ENCODE assay signal across 14 cellular contexts in the genomic region with DNA sequence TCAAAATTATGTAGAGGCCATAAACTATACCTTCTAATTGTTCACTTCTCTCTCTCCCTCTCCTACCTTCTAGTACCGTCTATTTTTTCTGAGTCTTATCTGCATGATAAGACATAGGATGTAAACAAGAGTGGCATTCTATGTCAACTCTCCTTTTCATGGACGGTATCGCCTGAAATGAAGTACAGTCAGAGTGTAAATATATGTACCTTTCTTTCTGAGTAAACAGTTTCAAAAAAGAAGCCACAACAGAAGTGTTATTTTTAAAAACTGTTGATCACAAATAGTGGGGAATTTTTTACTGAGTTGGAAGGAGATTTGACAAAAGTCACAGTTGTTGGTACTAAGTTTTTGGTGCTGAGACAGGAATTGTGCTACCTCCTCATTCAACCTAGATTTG.
A peak's percentile ranks its signal among the peaks of the same experiment; 100 is the strongest.
DNase-seq lines count a peak whose midpoint lies in the region; ATAC-seq lines count a peak whose summit lies in the region.
"Had no signal": no experiment of that assay in that cellular context is flagged by ENCODE, and none has a peak within 500 bp of the region (broad histone marks: within the 10 kb centered on the region; RNA-seq: fewer than 3 reads in every experiment).

No MANE protein-coding gene starts in this region.

- intact Hi-C loops in left colon (cut with DNase I, micrococcal nuclease): loop anchor here in 1 of 2 donors (10.0 kb wide), 1 partner anchor 586 kb away; no protein-coding TSS in a partner anchor

- no peak overlapping the region for H3K9ac ChIP-seq in mesendoderm (ENCODE audit: low read length)

- no peak overlapping the region for H3K4ac ChIP-seq in mesendoderm (ENCODE audit: low read depth, low read length)

- H3K27me3 ChIP-seq in ACC112 (ENCODE audit: insufficient read depth, low read length) (no peaks in the 10 kb centered on the region), mesendoderm (ENCODE audit: insufficient read depth, low read length, poor library complexity) (no peaks in the 10 kb centered on the region)

- peak overlapping the region; percentile 74 for H2BK15ac ChIP-seq in mesendoderm (replicated peaks; ENCODE audit: low read depth)

- H3K4me2 ChIP-seq in mesendoderm (ENCODE audit: low read length): no peak overlapping the region

- no peak overlapping the region for H3K23ac ChIP-seq in mesendoderm (ENCODE audit: low read length)

- H2BK5ac ChIP-seq in mesendoderm (ENCODE audit: low read length): no peak overlapping the region

- H3K4me1 ChIP-seq in ACC112 (ENCODE audit: control insufficient read depth, insufficient read depth, low read length, unreplicated experiment) (peaks cover 32% of the 10 kb centered on the region), mesendoderm (ENCODE audit: control insufficient read depth, low read depth, low read length) (peaks cover 8% of the 10 kb centered on the region)

- no peak overlapping the region for H3K18ac ChIP-seq in mesendoderm (ENCODE audit: low read length)

- H4K8ac ChIP-seq in mesendoderm (ENCODE audit: low read depth, low read length): no peak overlapping the region

- no peaks in the 10 kb centered on the region for H3K79me1 ChIP-seq in mesendoderm (ENCODE audit: low read length)

- no peak overlapping the region for H3K4me3 ChIP-seq in ACC112 (ENCODE audit: low read depth, low read length)
- H3K4me3 ChIP-seq in mesendoderm (ENCODE audit: low read length): no peak overlapping the region

- H3K36me3 ChIP-seq in ACC112 (ENCODE audit: insufficient read depth, low read length) (no peaks in the 10 kb centered on the region), mesendoderm (ENCODE audit: control insufficient read depth, insufficient read depth, low read length) (no peaks in the 10 kb centered on the region)

- no peak overlapping the region for H3K56ac ChIP-seq in mesendoderm (ENCODE audit: low read length)

- H3K79me2 ChIP-seq in ACC112 (ENCODE audit: control insufficient read depth, insufficient read depth, low read length, unreplicated experiment) (no peaks in the 10 kb centered on the region), mesendoderm (ENCODE audit: control insufficient read depth, insufficient read depth, low read length) (no peaks in the 10 kb centered on the region)

- ATAC-seq in GM21717 (IDR thresholded peaks at IDR 0.05; ENCODE audit: unreplicated experiment) (peak; percentile 41), HG03439 (IDR thresholded peaks at IDR 0.05; ENCODE audit: unreplicated experiment) (peak; percentile 50), left lobe of liver (no peak), left colon (no peak)

- no peak for DNase-seq in mesendoderm
- no peak for DNase-seq in left lobe of liver (ENCODE audit: low spot score)
- no peak for DNase-seq in superior temporal gyrus (ENCODE audit: extremely low spot score)
- DNase-seq in NCI-H2081 (lab: John Stamatoyannopoulos, UW): no peak
- no peak for DNase-seq in left colon
- DNase-seq: Calu3, GF-D8, NCI-H146, NCI-H2227 treated with DMSO at 0.1 percent for 48 hours, NCI-H526, SIG-M5 had no signal

- H2AK5ac ChIP-seq in mesendoderm (ENCODE audit: low read length): no peak overlapping the region

- no CpG with 5 or more reads among the region's 3 CpGs for WGBS in mesendoderm (ENCODE audit: extremely low coverage, insufficient coverage, low lambda C conversion rate)

- H2AFZ ChIP-seq in ACC112 (ENCODE audit: low read length, unreplicated experiment): peak overlapping the region; percentile 58

- no peak overlapping the region for H3K27ac ChIP-seq in ACC112 (ENCODE audit: low read depth, low read length)
- no peak overlapping the region for H3K27ac ChIP-seq in mesendoderm (ENCODE audit: low read depth, low read length)

- H2BK120ac ChIP-seq in mesendoderm (ENCODE audit: low read depth, low read length): no peak overlapping the region

- no peak overlapping the region for H4K5ac ChIP-seq in mesendoderm (ENCODE audit: low read length)

Comparison
In these comparisons a context has a peak if more than half of its experiments do, and no peak if none do; other contexts are left out.
1. ATAC-seq: peak in GM21717 (single experiment) and HG03439 (single experiment); none in left lobe of liver (single experiment) and left colon (single experiment).